1 cellular context compared by ENCODE assay signal in genomic region chr10:112302335-112302734, GRCh38.
A peak's percentile ranks its signal among the peaks of the same experiment; 100 is the strongest.
TF ChIP-seq lines count a peak whose summit lies in the region.

No MANE protein-coding gene starts in this region.

TF ChIP-seq in HepG2, 621 proteins besides CTCF, POLR2A, EP300 and RAD21 (continued from another document and continues in another):
- no peak for TF ChIP-seq ZBED4 (CRISPR knock-in tag; IDR thresholded peaks at IDR 0.05; ENCODE audit: borderline replicate concordance)
- TF ChIP-seq GFI1 (CRISPR knock-in tag; IDR thresholded peaks at IDR 0.05; ENCODE audit: borderline replicate concordance), result peak; percentile 48; the same call in 1 of the 2 replicates
- no peak for TF ChIP-seq ZNF891 (CRISPR knock-in tag; IDR thresholded peaks at IDR 0.05)
- TF ChIP-seq, protein P1, sequence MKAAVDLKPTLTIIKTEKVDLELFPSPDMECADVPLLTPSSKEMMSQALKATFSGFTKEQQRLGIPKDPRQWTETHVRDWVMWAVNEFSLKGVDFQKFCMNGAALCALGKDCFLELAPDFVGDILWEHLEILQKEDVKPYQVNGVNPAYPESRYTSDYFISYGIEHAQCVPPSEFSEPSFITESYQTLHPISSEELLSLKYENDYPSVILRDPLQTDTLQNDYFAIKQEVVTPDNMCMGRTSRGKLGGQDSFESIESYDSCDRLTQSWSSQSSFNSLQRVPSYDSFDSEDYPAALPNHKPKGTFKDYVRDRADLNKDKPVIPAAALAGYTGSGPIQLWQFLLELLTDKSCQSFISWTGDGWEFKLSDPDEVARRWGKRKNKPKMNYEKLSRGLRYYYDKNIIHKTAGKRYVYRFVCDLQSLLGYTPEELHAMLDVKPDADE (CRISPR knock-in tag; IDR thresholded peaks at IDR 0.05), result no peak
- TF ChIP-seq LCORL (IDR thresholded peaks at IDR 0.05), result no peak
- TF ChIP-seq LCORL (CRISPR knock-in tag; IDR thresholded peaks at IDR 0.05), result no peak
- no peak for TF ChIP-seq JARID2 (CRISPR knock-in tag; IDR thresholded peaks at IDR 0.05; ENCODE audit: insufficient replicate concordance)
- TF ChIP-seq MED1 (CRISPR knock-in tag; IDR thresholded peaks at IDR 0.05), result peak; percentile 89
- TF ChIP-seq MED13 (CRISPR knock-in tag; IDR thresholded peaks at IDR 0.05), result peak; percentile 83
- TF ChIP-seq, protein P2, sequence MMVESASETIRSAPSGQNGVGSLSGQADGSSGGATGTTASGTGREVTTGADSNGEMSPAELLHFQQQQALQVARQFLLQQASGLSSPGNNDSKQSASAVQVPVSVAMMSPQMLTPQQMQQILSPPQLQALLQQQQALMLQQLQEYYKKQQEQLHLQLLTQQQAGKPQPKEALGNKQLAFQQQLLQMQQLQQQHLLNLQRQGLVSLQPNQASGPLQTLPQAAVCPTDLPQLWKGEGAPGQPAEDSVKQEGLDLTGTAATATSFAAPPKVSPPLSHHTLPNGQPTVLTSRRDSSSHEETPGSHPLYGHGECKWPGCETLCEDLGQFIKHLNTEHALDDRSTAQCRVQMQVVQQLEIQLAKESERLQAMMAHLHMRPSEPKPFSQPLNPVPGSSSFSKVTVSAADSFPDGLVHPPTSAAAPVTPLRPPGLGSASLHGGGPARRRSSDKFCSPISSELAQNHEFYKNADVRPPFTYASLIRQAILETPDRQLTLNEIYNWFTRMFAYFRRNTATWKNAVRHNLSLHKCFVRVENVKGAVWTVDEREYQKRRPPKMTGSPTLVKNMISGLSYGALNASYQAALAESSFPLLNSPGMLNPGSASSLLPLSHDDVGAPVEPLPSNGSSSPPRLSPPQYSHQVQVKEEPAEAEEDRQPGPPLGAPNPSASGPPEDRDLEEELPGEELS (CRISPR knock-in tag; IDR thresholded peaks at IDR 0.05), result peak; percentile 71; the same call in 1 of the 2 replicates
- TF ChIP-seq ZFP36L1 (CRISPR knock-in tag; IDR thresholded peaks at IDR 0.05), result no peak
- TF ChIP-seq, protein P3, sequence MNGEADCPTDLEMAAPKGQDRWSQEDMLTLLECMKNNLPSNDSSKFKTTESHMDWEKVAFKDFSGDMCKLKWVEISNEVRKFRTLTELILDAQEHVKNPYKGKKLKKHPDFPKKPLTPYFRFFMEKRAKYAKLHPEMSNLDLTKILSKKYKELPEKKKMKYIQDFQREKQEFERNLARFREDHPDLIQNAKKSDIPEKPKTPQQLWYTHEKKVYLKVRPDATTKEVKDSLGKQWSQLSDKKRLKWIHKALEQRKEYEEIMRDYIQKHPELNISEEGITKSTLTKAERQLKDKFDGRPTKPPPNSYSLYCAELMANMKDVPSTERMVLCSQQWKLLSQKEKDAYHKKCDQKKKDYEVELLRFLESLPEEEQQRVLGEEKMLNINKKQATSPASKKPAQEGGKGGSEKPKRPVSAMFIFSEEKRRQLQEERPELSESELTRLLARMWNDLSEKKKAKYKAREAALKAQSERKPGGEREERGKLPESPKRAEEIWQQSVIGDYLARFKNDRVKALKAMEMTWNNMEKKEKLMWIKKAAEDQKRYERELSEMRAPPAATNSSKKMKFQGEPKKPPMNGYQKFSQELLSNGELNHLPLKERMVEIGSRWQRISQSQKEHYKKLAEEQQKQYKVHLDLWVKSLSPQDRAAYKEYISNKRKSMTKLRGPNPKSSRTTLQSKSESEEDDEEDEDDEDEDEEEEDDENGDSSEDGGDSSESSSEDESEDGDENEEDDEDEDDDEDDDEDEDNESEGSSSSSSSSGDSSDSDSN (CRISPR knock-in tag; IDR thresholded peaks at IDR 0.05), result peak; percentile 16; the same call in 1 of the 2 replicates
- no peak for TF ChIP-seq REXO4 (CRISPR knock-in tag; IDR thresholded peaks at IDR 0.05; ENCODE audit: borderline replicate concordance)
- no peak for TF ChIP-seq ZNF333 (CRISPR knock-in tag; IDR thresholded peaks at IDR 0.05; ENCODE audit: borderline replicate concordance)
- no peak for TF ChIP-seq ZNF788 (CRISPR knock-in tag; IDR thresholded peaks at IDR 0.05; ENCODE audit: borderline replicate concordance)
- TF ChIP-seq HBP1 (CRISPR knock-in tag; IDR thresholded peaks at IDR 0.05; ENCODE audit: low read depth), result no peak
- no peak for TF ChIP-seq KDM5B (CRISPR knock-in tag; IDR thresholded peaks at IDR 0.05; ENCODE audit: borderline replicate concordance)
- TF ChIP-seq PHB2 (IDR thresholded peaks at IDR 0.05; ENCODE audit: partially characterized antibody), result no peak
- peak; percentile 47; the same call in 1 of the 2 replicates for TF ChIP-seq RXRB (CRISPR knock-in tag; IDR thresholded peaks at IDR 0.05; ENCODE audit: borderline replicate concordance)
- TF ChIP-seq, protein P4, sequence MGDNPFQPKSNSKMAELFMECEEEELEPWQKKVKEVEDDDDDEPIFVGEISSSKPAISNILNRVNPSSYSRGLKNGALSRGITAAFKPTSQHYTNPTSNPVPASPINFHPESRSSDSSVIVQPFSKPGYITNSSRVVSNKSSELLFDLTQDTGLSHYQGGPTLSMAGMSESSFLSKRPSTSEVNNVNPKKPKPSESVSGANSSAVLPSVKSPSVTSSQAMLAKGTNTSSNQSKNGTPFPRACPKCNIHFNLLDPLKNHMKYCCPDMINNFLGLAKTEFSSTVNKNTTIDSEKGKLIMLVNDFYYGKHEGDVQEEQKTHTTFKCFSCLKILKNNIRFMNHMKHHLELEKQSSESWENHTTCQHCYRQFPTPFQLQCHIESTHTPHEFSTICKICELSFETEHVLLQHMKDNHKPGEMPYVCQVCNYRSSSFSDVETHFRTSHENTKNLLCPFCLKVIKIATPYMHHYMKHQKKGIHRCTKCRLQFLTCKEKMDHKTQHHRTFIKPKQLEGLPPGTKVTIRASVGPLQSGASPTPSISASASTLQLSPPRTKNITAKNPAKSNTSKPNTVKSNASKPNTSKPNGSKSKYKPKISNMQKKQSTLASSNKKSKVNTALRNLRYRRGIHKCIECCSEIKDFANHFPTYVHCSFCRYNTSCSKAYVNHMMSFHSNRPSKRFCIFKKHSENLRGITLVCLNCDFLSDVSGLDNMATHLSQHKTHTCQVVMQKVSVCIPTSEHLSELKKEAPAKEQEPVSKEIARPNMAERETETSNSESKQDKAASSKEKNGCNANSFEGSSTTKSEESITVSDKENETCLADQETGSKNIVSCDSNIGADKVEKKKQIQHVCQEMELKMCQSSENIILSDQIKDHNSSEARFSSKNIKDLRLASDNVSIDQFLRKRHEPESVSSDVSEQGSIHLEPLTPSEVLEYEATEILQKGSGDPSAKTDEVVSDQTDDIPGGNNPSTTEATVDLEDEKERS (CRISPR knock-in tag; IDR thresholded peaks at IDR 0.05), result no peak
- TF ChIP-seq ZSCAN20 (CRISPR knock-in tag; IDR thresholded peaks at IDR 0.05; ENCODE audit: borderline replicate concordance), result no peak
- TF ChIP-seq, protein P5, sequence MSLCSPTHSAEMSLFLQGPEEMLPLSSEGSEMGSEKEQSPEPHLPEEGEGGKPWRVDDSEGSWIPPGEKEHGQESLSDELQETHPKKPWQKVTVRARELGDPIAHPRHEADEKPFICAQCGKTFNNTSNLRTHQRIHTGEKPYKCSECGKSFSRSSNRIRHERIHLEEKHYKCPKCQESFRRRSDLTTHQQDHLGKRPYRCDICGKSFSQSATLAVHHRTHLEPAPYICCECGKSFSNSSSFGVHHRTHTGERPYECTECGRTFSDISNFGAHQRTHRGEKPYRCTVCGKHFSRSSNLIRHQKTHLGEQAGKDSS (CRISPR knock-in tag; IDR thresholded peaks at IDR 0.05; ENCODE audit: borderline replicate concordance, low read depth), result no peak
- TF ChIP-seq, protein P6, sequence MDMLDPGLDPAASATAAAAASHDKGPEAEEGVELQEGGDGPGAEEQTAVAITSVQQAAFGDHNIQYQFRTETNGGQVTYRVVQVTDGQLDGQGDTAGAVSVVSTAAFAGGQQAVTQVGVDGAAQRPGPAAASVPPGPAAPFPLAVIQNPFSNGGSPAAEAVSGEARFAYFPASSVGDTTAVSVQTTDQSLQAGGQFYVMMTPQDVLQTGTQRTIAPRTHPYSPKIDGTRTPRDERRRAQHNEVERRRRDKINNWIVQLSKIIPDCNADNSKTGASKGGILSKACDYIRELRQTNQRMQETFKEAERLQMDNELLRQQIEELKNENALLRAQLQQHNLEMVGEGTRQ (IDR thresholded peaks at IDR 0.05; ENCODE audit: low read depth, low read length), result no peak
- TF ChIP-seq, protein P6 (CRISPR knock-in tag; IDR thresholded peaks at IDR 0.05; ENCODE audit: borderline replicate concordance), result no peak
- no peak for TF ChIP-seq GATA4 (IDR thresholded peaks at IDR 0.05; ENCODE audit: borderline replicate concordance, low read depth)
- TF ChIP-seq ARID3A (IDR thresholded peaks at IDR 0.05; ENCODE audit: low read depth, low read length), result peak; percentile 48
- peak; percentile 57 for TF ChIP-seq BCL6 (CRISPR knock-in tag; IDR thresholded peaks at IDR 0.05)
- TF ChIP-seq RBFOX2 (IDR thresholded peaks at IDR 0.05; ENCODE audit: low read depth, low read length), result no peak
- peak; percentile 75; the same call in 1 of the 2 replicates for TF ChIP-seq GATAD2A (CRISPR knock-in tag; IDR thresholded peaks at IDR 0.05)
- no peak for TF ChIP-seq TOE1 (CRISPR knock-in tag; IDR thresholded peaks at IDR 0.05)
- TF ChIP-seq NKX3-1 (CRISPR knock-in tag; IDR thresholded peaks at IDR 0.05), result no peak
- no peak for TF ChIP-seq CCAR2 (optimal IDR thresholded peaks at IDR 0.05; ENCODE audit: low read depth, low read length)
- TF ChIP-seq ZNF263 (CRISPR knock-in tag; IDR thresholded peaks at IDR 0.05), result no peak
- TF ChIP-seq TFE3 (CRISPR knock-in tag; IDR thresholded peaks at IDR 0.05), result peak; percentile 51; the same call in 1 of the 2 replicates
- no peak for TF ChIP-seq ZNF232 (CRISPR knock-in tag; IDR thresholded peaks at IDR 0.05; ENCODE audit: borderline replicate concordance)
